In genomic region chr19:29045708-29046107, GRCh38 we compare ENCODE assay signal across 1 cellular context.
TF ChIP-seq lines count a peak whose summit lies in the region.

No MANE protein-coding gene starts in this region.

TF ChIP-seq in H1, 55 proteins besides CTCF, POLR2A, EP300 and RAD21 (continued from another document):
- no peak for TF ChIP-seq ATF3 (IDR thresholded peaks at IDR 0.05; ENCODE audit: insufficient read depth, low read depth, low read length)
- TF ChIP-seq HDAC2 (IDR thresholded peaks at IDR 0.05; ENCODE audit: borderline replicate concordance in 1 of 2, low read depth in 2 of 2, low read length in 2 of 2), result no peak
- no peak for TF ChIP-seq TAF1 (IDR thresholded peaks at IDR 0.05; ENCODE audit: low read depth, low read length)
- TF ChIP-seq MAX (IDR thresholded peaks at IDR 0.05), result no peak
- TF ChIP-seq ZNF274 (IDR thresholded peaks at IDR 0.05; ENCODE audit: borderline replicate concordance, extremely low read depth, low read length), result no peak
- TF ChIP-seq CTBP2 (IDR thresholded peaks at IDR 0.05; ENCODE audit: borderline replicate concordance, insufficient read depth, insufficient read length, low read length), result no peak
- TF ChIP-seq CEBPB (IDR thresholded peaks at IDR 0.05; ENCODE audit: low read depth, low read length), result no peak
- TF ChIP-seq TAF7 (optimal IDR thresholded peaks at IDR 0.05; ENCODE audit: borderline replicate concordance, low read depth, low read length), result no peak
- TF ChIP-seq SP4 (IDR thresholded peaks at IDR 0.05; ENCODE audit: low read length), result no peak
- no peak for TF ChIP-seq SIX5 (IDR thresholded peaks at IDR 0.05; ENCODE audit: low read depth, low read length)
- no peak for TF ChIP-seq POLR2AphosphoS5 (IDR thresholded peaks at IDR 0.05; ENCODE audit: low read depth, low read length)
- no peak for TF ChIP-seq SRF (IDR thresholded peaks at IDR 0.05; ENCODE audit: low read depth, low read length)
- TF ChIP-seq SIN3A (conservative IDR thresholded peaks at IDR 0.05 in 1 of 2, IDR thresholded peaks at IDR 0.05 in 1 of 2; ENCODE audit: low read depth in 1 of 2, low read length in 2 of 2), result no peak
- TF ChIP-seq JUND (IDR thresholded peaks at IDR 0.05; ENCODE audit: low read length), result no peak
- TF ChIP-seq POU5F1 (IDR thresholded peaks at IDR 0.05; ENCODE audit: low read depth, low read length), result no peak
